Comparison of ENCODE assay signal across 8 cellular contexts in genomic region chr20:31723282-31724078, GRCh38. TPM values are rescaled to one million over a fixed set of nuclear protein-coding genes. Genes with fewer than 3 reads are reported as not detected.
DNase-seq lines count a peak whose midpoint lies in the region; ATAC-seq and TF ChIP-seq lines count a peak whose summit lies in the region.

No MANE protein-coding gene starts in this region.

- peaks cover 21% of the 10 kb centered on the region for H3K4me1 Mint-ChIP-seq in Calu3 (ENCODE audit: low read depth, unreplicated experiment)
- peaks cover 40 to 41% of the 10 kb centered on the region in 2 donors for H3K4me1 Mint-ChIP-seq in effector memory CD8-positive, alpha-beta T cell (ENCODE audit: low read depth in 2 of 2)

- peaks cover 15% of the 10 kb centered on the region for H3K36me3 ChIP-seq in mesodermal cell (ENCODE audit: control insufficient read depth, insufficient read depth, low read length)

- peak; percentile 97 for TF ChIP-seq CTCF in Calu3 (IDR thresholded peaks at IDR 0.05; ENCODE audit: unreplicated experiment)

- H3K9me3 Mint-ChIP-seq in Calu3 (ENCODE audit: low read depth, unreplicated experiment) = no peaks in the 10 kb centered on the region
- H3K9me3 Mint-ChIP-seq in effector memory CD8-positive, alpha-beta T cell = no peaks in the 10 kb centered on the region

- peaks cover 31% of the 10 kb centered on the region for H3K4me1 ChIP-seq in mesodermal cell (ENCODE audit: control insufficient read depth, insufficient read depth, low read length, poor library complexity, severe bottlenecking)

- H3K9me3 ChIP-seq in mesodermal cell (ENCODE audit: control insufficient read depth, low read length) = no peaks in the 10 kb centered on the region

- no peaks in the 10 kb centered on the region for H3K27me3 Mint-ChIP-seq in Calu3 (ENCODE audit: unreplicated experiment)
- no peaks in the 10 kb centered on the region for H3K27me3 Mint-ChIP-seq in effector memory CD8-positive, alpha-beta T cell

- peak; percentile 82 for ATAC-seq in GM21360 (IDR thresholded peaks at IDR 0.05; ENCODE audit: unreplicated experiment)
- ATAC-seq in effector memory CD8-positive, alpha-beta T cell (replicated peaks) = peak; percentile 89

- no TSS peak for BruUV-seq in Calu3 (replicated peaks; lab: Mats Ljungman, UMichigan)

- peak overlapping the region; percentile 59 for H3K4me3 ChIP-seq in mesodermal cell (ENCODE audit: extremely low read depth, insufficient read depth, low read length, poor library complexity, severe bottlenecking)

- WGBS in mesodermal cell (ENCODE audit: insufficient coverage in 2 of 2), 2 experiments = 1% methylated on average over 63 to 70 of the region's 81 CpGs

- peak overlapping the region; percentile 97 for H3K27ac ChIP-seq in mesodermal cell (ENCODE audit: low read depth, low read length, severe bottlenecking)

- peak overlapping the region; percentile 97 for H3K4me3 Mint-ChIP-seq in Calu3 (ENCODE audit: low read depth, unreplicated experiment)
- H3K4me3 Mint-ChIP-seq in effector memory CD8-positive, alpha-beta T cell = peak overlapping the region; percentile 95 to 97

- intact Hi-C loops in Calu3 (cut with micrococcal nuclease; ENCODE audit: unreplicated experiment) = loop anchor here (1.0 to 5.0 kb wide), 4 partner anchors 46 to 161 kb away; no protein-coding TSS in a partner anchor

- CTCF ChIA-PET in Calu3 (lab: Charles Lee) = interaction anchor here (0.6 to 9.5 kb wide), 32 partner anchors 12 to 228 kb away, joined by 3 to 205 read pairs (median 8); partner anchors contain the start of genes PDRG1 and TPX2

- peaks cover 58% of the 10 kb centered on the region for H3K36me3 Mint-ChIP-seq in Calu3 (ENCODE audit: insufficient read depth, unreplicated experiment)
- H3K36me3 Mint-ChIP-seq in effector memory CD8-positive, alpha-beta T cell (ENCODE audit: insufficient read depth) = peaks cover 25% of the 10 kb centered on the region

- peak overlapping the region; percentile 94 for H3K27ac Mint-ChIP-seq in Calu3 (ENCODE audit: unreplicated experiment)
- peak overlapping the region; percentile 88 to 98 for H3K27ac Mint-ChIP-seq in effector memory CD8-positive, alpha-beta T cell

- DNase-seq in Calu3 (peak; percentile 100), HT-29 (ENCODE audit: low spot score) (peak; percentile 99), NK-92 (lab: John Stamatoyannopoulos, UW; ENCODE audit: unreplicated experiment) (peak; percentile 93)
- DNase-seq in activated CD8-positive, alpha-beta memory T cell treated with anti-CD3 and anti-CD28 coated beads for 48 hours (ENCODE audit: low read depth in 2 of 3, low spot score in 2 of 3) = peak; percentile 96 to 98 (median 96)
- DNase-seq in effector memory CD8-positive, alpha-beta T cell = peak; percentile 97 to 99 (median 98)
- DNase-seq in stimulated activated CD8-positive, alpha-beta memory T cell treated with anti-CD3 and anti-CD28 coated beads, Interleukin-15, amount 100 ng/mL, for 24 hours (ENCODE audit: low read depth) = peak; percentile 93

RNA-seq across cellular contexts. Expression of gene BCL2L1, which starts 0.8 kb away (rescaled TPM):
- total RNA-seq in Calu3 (2022) = 290 and 321 TPM in 2 replicates
- 324 and 325 TPM in 2 replicates for total RNA-seq in HT-29 (2014; rRNA removed; shearing (Covaris generic))
- polyA plus RNA-seq in mesodermal cell (2013, experiment 1 of 2) = 39.7 TPM
- polyA plus RNA-seq in mesodermal cell (2013, experiment 2 of 2) = 34.7 TPM

RNA-seq across cellular contexts. Expression of gene TPX2, which starts 15.6 kb away (rescaled TPM):
- total RNA-seq in Calu3 (2022) = 157 and 179 TPM in 2 replicates
- 94.4 and 101 TPM in 2 replicates for total RNA-seq in HT-29 (2014; rRNA removed; shearing (Covaris generic))
- 94.0 TPM for polyA plus RNA-seq in mesodermal cell (2013, experiment 1 of 2)
- polyA plus RNA-seq in mesodermal cell (2013, experiment 2 of 2) = 110 TPM

Comparison
In these comparisons a context has a peak if more than half of its experiments do, and no peak if none do; other contexts are left out.
1. Peak in every context shown above with its lines: DNase-seq, ATAC-seq, H3K4me3 ChIP-seq and H3K27ac ChIP-seq.